8 cellular contexts compared by ENCODE assay signal in genomic region chr11:41201156-41201555, GRCh38.
A peak's percentile ranks its signal among the peaks of the same experiment; 100 is the strongest.
DNase-seq lines count a peak whose midpoint lies in the region; ATAC-seq and TF ChIP-seq lines count a peak whose summit lies in the region.

No MANE protein-coding gene starts in this region.

- H3K27me3 Mint-ChIP-seq in progenitor cell of endocrine pancreas: no peaks in the 10 kb centered on the region

- H3K36me3 Mint-ChIP-seq in progenitor cell of endocrine pancreas (ENCODE audit: insufficient read depth): no peaks in the 10 kb centered on the region

- ATAC-seq in GM21515 (IDR thresholded peaks at IDR 0.05; ENCODE audit: unreplicated experiment) (peak; percentile 55), HG02973 (IDR thresholded peaks at IDR 0.05; ENCODE audit: unreplicated experiment) (no peak)

- H3K9me3 Mint-ChIP-seq in progenitor cell of endocrine pancreas (ENCODE audit: low read depth): peaks cover 6% of the 10 kb centered on the region

- peaks cover 2% of the 10 kb centered on the region for H3K4me1 Mint-ChIP-seq in progenitor cell of endocrine pancreas (ENCODE audit: low read depth)

- peak; percentile 30 for DNase-seq in D341Med (ENCODE audit: low spot score)
- DNase-seq in NCI-H2029 (lab: John Stamatoyannopoulos, UW): peak; percentile 26
- peak; percentile 35 for DNase-seq in cerebellum (ENCODE audit: low spot score)
- peak; percentile 49 for DNase-seq in progenitor cell of endocrine pancreas (ENCODE audit: low spot score, unreplicated experiment)
- no peak for DNase-seq in COLO829 (ENCODE audit: low spot score)
- DNase-seq in activated naive CD4-positive, alpha-beta T cell treated with anti-CD3 and anti-CD28 coated beads, Interleukin-2, amount 50 U/mL, for 16 hours: no peak

- peak; percentile 81 for TF ChIP-seq CTCF in progenitor cell of endocrine pancreas (IDR thresholded peaks at IDR 0.05; ENCODE audit: unreplicated experiment)

- H3K4me3 Mint-ChIP-seq in progenitor cell of endocrine pancreas (ENCODE audit: low read depth): no peak overlapping the region

- no peak overlapping the region for H3K27ac Mint-ChIP-seq in progenitor cell of endocrine pancreas

Comparison
In these comparisons a context has a peak if more than half of its experiments do, and no peak if none do; other contexts are left out.
1. DNase-seq: peak in D341Med (single experiment), NCI-H2029 (single experiment), cerebellum (single experiment) and progenitor cell of endocrine pancreas (single experiment); none in COLO829 (single experiment) and activated naive CD4-positive, alpha-beta T cell treated with anti-CD3 and anti-CD28 coated beads, Interleukin-2, amount 50 U/mL, for 16 hours (single experiment).